8 cellular contexts compared by ENCODE assay signal in genomic region chr1:83151167-83151898, GRCh38.
DNase-seq lines count a peak whose midpoint lies in the region; ATAC-seq and TF ChIP-seq lines count a peak whose summit lies in the region.
"Not testable (repeated sequence)": the region's sequence is repeated elsewhere in the genome, so short reads cannot be mapped to it uniquely, and the experiment has no call there.

No MANE protein-coding gene starts in this region.

- H3K9ac ChIP-seq in fibroblast of lung (ENCODE audit: insufficient read depth, low read length); subcutaneous abdominal adipose tissue (ENCODE audit: low read length in 5 of 5): not testable (repeated sequence)

- not testable (repeated sequence) for H3K9me3 ChIP-seq in fibroblast of lung (ENCODE audit: control insufficient read depth, insufficient read depth, low read depth, low read length); subcutaneous abdominal adipose tissue (ENCODE audit: control insufficient read depth in 5 of 5, low read length in 5 of 5)

- H4K20me1 ChIP-seq in fibroblast of lung (ENCODE audit: control insufficient read depth, extremely low read depth, insufficient read depth, low read length) = not testable (repeated sequence)

- TF ChIP-seq CTCF in AG09319 (IDR thresholded peaks at IDR 0.05; ENCODE audit: low read depth, low read length); fibroblast of lung (conservative IDR thresholded peaks at IDR 0.05 in 1 of 2, IDR thresholded peaks at IDR 0.05 in 1 of 2; ENCODE audit: low read depth in 1 of 2, low read length in 2 of 2); omental fat pad (IDR thresholded peaks at IDR 0.05): not testable (repeated sequence)

- DNase-seq in AG09319 (ENCODE audit: extremely low read depth, low read depth) = peak; percentile 40
- DNase-seq in HT-29 (ENCODE audit: low spot score) = peak; percentile 39
- peak; percentile 45 for DNase-seq in RPMI7951 (ENCODE audit: low read depth)
- DNase-seq in astrocyte of the hippocampus (ENCODE audit: low read depth, low spot score) = peak; percentile 81
- peak; percentile 81 to 88 for DNase-seq in fibroblast of lung (ENCODE audit: low read depth in 2 of 2)
- peak; percentile 56 for DNase-seq in islet precursor cell
- peak; percentile 26 for DNase-seq in omental fat pad (ENCODE audit: low spot score)

- not testable (repeated sequence) for H3K27ac ChIP-seq in fibroblast of lung (ENCODE audit: insufficient read depth, low read length)
- peak overlapping the region; percentile 69 for H3K27ac ChIP-seq in subcutaneous abdominal adipose tissue (ENCODE audit: low read depth, low read length)

- H3K4me3 ChIP-seq in fibroblast of lung (replicated peaks in 1 of 4; ENCODE audit: control extremely low read depth in 1 of 4, insufficient read depth in 1 of 4, low read depth in 3 of 4, low read length in 4 of 4); subcutaneous abdominal adipose tissue (ENCODE audit: low read depth in 1 of 5, low read length in 5 of 5): not testable (repeated sequence)

- not testable (repeated sequence) for H3K27me3 ChIP-seq in fibroblast of lung (ENCODE audit: control insufficient read depth, insufficient read depth, low read length); subcutaneous abdominal adipose tissue (ENCODE audit: control insufficient read depth in 5 of 5, insufficient read depth in 4 of 5, low read length in 5 of 5)

- not testable (repeated sequence) for H3K4me1 ChIP-seq in fibroblast of lung (ENCODE audit: control insufficient read depth, extremely low read depth, insufficient read depth, low read length)
- peaks cover 0 to 11% (median 6%) of the 10 kb centered on the region in 5 donors for H3K4me1 ChIP-seq in subcutaneous abdominal adipose tissue (ENCODE audit: control insufficient read depth in 5 of 5, insufficient read depth in 5 of 5, low read length in 5 of 5)

- not testable (repeated sequence) for H3K79me2 ChIP-seq in fibroblast of lung (ENCODE audit: control insufficient read depth, insufficient read depth, low read length)

- not testable (repeated sequence) for H3K36me3 ChIP-seq in fibroblast of lung (ENCODE audit: control insufficient read depth, insufficient read depth, low read length); subcutaneous abdominal adipose tissue (ENCODE audit: control insufficient read depth in 5 of 5, insufficient read depth in 5 of 5, low read length in 5 of 5)

- not testable (repeated sequence) for H3K4me2 ChIP-seq in fibroblast of lung (ENCODE audit: extremely low read depth, insufficient read depth, low read length)

- H2AFZ ChIP-seq in fibroblast of lung (ENCODE audit: low read length) = not testable (repeated sequence)

- peak; percentile 99 for ATAC-seq in omental fat pad (ENCODE audit: low FRiP score)

Comparison
In these comparisons a context has a peak if more than half of its experiments do, and no peak if none do; other contexts are left out.
1. DNase-seq: peak in every context shown above with its lines; median percentile 84 in fibroblast of lung; 81 in astrocyte of the hippocampus; 56 in islet precursor cell; 45 in RPMI7951; 40 in AG09319; 39 in HT-29; 26 in omental fat pad.